13 cellular contexts compared by ENCODE assay signal in the genomic region with DNA sequence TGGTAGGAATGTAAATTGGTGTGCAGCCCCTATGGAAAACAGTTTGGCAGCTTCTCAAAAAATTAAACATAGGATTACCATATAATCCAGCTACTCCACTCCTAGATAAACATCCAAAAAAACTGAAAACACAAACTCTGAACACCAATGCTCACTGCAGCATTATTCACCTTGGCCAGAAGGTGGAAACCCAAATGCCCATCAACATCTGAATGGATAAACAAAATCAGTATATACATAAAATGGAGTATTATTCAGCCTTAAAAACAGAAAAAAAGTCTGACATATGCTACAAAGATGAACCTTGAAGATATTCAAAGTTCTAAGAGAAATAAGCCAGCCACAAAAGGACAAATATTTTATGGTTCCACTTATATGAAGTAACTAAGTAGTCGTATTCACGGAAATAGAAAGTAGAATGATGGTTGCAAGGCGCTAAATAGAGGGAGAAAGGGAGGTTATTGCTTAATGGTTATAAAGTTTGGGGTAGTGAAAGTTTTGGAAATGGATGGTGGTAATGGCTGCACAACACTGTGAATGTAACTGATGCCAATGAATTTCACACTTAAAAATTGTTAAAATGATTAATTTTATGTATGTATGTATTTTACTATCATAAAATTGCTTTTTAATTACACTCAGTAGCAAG. TPM values are rescaled to one million over a fixed set of nuclear protein-coding genes. Genes with fewer than 3 reads are reported as not detected.
DNase-seq lines count a peak whose midpoint lies in the region; ATAC-seq, FAIRE-seq and TF ChIP-seq lines count a peak whose summit lies in the region.
"Had no signal": no experiment of that assay in that cellular context is flagged by ENCODE, and none has a peak within 500 bp of the region (broad histone marks: within the 10 kb centered on the region; RNA-seq: fewer than 3 reads in every experiment).

No MANE protein-coding gene starts in this region.

- no peaks in the 10 kb centered on the region for H3K9me3 Mint-ChIP-seq in brain

- peak overlapping the region in 1 of 5 experiments; percentile 33 for H3K27ac Mint-ChIP-seq in brain

- H3K4me2 ChIP-seq in HepG2 (ENCODE audit: low read depth, low read length), result peak overlapping the region; percentile 94

- DNase-seq in HepG2 (ENCODE audit: low spot score) (no peak), right lobe of liver (no peak), NAMALWA (ENCODE audit: low spot score) (peak; percentile 30), germinal center (ENCODE audit: low spot score) (no peak)
- no peak for DNase-seq in activated effector memory CD4-positive, alpha-beta T cell treated with anti-CD3 and anti-CD28 coated beads, Interleukin-2, amount 50 U/mL, for 16 hours
- DNase-seq: erythroblast; NCI-H1048; NCI-H510A treated with DMSO at 0.1 percent for 48 hours; stimulated activated CD4-positive, alpha-beta T cell treated with anti-CD3 and anti-CD28 coated beads, Interleukin-1b, Interleukin-23, amount 100 ng/mL, for 48 hours had no signal

- BruUV-seq in HepG2 (replicated peaks; lab: Mats Ljungman, UMichigan), result no TSS peak

- H3K79me2 ChIP-seq in HepG2 (ENCODE audit: insufficient read depth, low read length), result peaks cover 70% of the 10 kb centered on the region

- TF ChIP-seq POLR2A in HepG2 (IDR thresholded peaks at IDR 0.05; ENCODE audit: insufficient read depth in 1 of 2, low read depth in 2 of 2, low read length in 2 of 2), result no peak
- TF ChIP-seq POLR2A in right lobe of liver (IDR thresholded peaks at IDR 0.05), result no peak

- H3K4me3 Mint-ChIP-seq in brain, result peak overlapping the region; percentile 17 to 68 (median 30)

- H3K27me3 ChIP-seq in HepG2 (ENCODE audit: control insufficient read depth in 1 of 2, insufficient read depth in 2 of 2, low read length in 2 of 2) (no peaks in the 10 kb centered on the region; a peak in 1 of 5 replicates), right lobe of liver (no peaks in the 10 kb centered on the region)

- no peak for FAIRE-seq in HepG2 (lab: Jason Lieb, UNC)

- 0 out of 2 replicates have a peak, but pooled peaks have one; percentile 16 for TF ChIP-seq RAD21 in HepG2 (CRISPR knock-in tag; IDR thresholded peaks at IDR 0.05)

- 97% methylated on average over 3 of the region's 3 CpGs for WGBS in HepG2 (ENCODE audit: low lambda C conversion rate)
- WGBS in right lobe of liver (ENCODE audit: insufficient coverage, low coverage, low lambda C conversion rate, missing lambda C conversion rate), result 72% methylated on average over 3 of the region's 3 CpGs

- TF ChIP-seq EP300 in HepG2 (IDR thresholded peaks at IDR 0.05; ENCODE audit: low read depth in 2 of 2, low read length in 2 of 2) (no peak), HepG2 (CRISPR knock-in tag; IDR thresholded peaks at IDR 0.05; ENCODE audit: borderline replicate concordance) (no peak)

- TF ChIP-seq CTCF in HepG2 (CRISPR knock-in tag; IDR thresholded peaks at IDR 0.05), result 0 out of 2 replicates have a peak, but pooled peaks have one; percentile 13
- TF ChIP-seq CTCF in right lobe of liver (IDR thresholded peaks at IDR 0.05), result peak in 1 of 4 donors; percentile 12
- TF ChIP-seq CTCF in brain (conservative IDR thresholded peaks at IDR 0.05), result no peak

- CTCF ChIA-PET in HepG2 (lab: Yijun Ruan, JAX; ENCODE audit: low intra/inter-chr PET ratio, low total read pairs), result no interaction called here

- no peak overlapping the region for H2AFZ ChIP-seq in HepG2 (ENCODE audit: low read length)

- peaks cover 45% of the 10 kb centered on the region for H4K20me1 ChIP-seq in HepG2 (ENCODE audit: insufficient read depth, low read length)

- no peak overlapping the region for H3K9ac ChIP-seq in HepG2 (ENCODE audit: insufficient read depth, low read depth, low read length)

- H3K4me1 ChIP-seq in HepG2 (ENCODE audit: insufficient read depth, low read length), result peaks cover 40% of the 10 kb centered on the region
- H3K4me1 ChIP-seq in right lobe of liver, result peaks cover 0 to 21% (median 8%) of the 10 kb centered on the region in 4 donors

- ATAC-seq in HepG2 (no peak), right lobe of liver (no peak), HG02763 (IDR thresholded peaks at IDR 0.05; ENCODE audit: unreplicated experiment) (no peak), GM18870 (IDR thresholded peaks at IDR 0.05; ENCODE audit: unreplicated experiment) (no peak)
- ATAC-seq: Right ventricle myocardium inferior had no signal

- H3K4me3 ChIP-seq in HepG2 (replicated peaks in 1 of 3; ENCODE audit: insufficient read depth in 1 of 3, low read depth in 2 of 3, low read length in 3 of 3), result no peak overlapping the region
- H3K4me3 ChIP-seq in right lobe of liver, result no peak overlapping the region

- intact Hi-C loops in HepG2 (cut with micrococcal nuclease; ENCODE audit: unreplicated experiment) (loop anchor here (2.0 kb wide), 1 partner anchor 18 kb away; a partner anchor contains a TSS), right lobe of liver (cut with DNase I) (no loop called here)

- POLR2A ChIA-PET in HepG2 (lab: Yijun Ruan, JAX), result interaction anchor here (1.1 to 3.8 kb wide), 4 partner anchors 10 to 31 kb away, joined by 3 to 16 read pairs (median 6); a partner anchor contains a TSS

- peaks cover 7 to 33% of the 10 kb centered on the region in 2 experiments for H3K36me3 ChIP-seq in HepG2 (replicated peaks in 1 of 2; ENCODE audit: control insufficient read depth in 1 of 2, insufficient read depth in 2 of 2, low read length in 2 of 2)
- H3K36me3 ChIP-seq in right lobe of liver, result peaks cover 0 to 24% (median 5%) of the 10 kb centered on the region in 4 donors

- peaks cover 6% of the 10 kb centered on the region for H3K27me3 Mint-ChIP-seq in brain

- H3K9me3 ChIP-seq in HepG2 (ENCODE audit: low read length), result no peaks in the 10 kb centered on the region
- no peaks in the 10 kb centered on the region for H3K9me3 ChIP-seq in right lobe of liver

- H3K27ac ChIP-seq in HepG2 (ENCODE audit: extremely low read length, insufficient read depth, low read length) (no peak overlapping the region), right lobe of liver (no peak overlapping the region)

- H3K36me3 Mint-ChIP-seq in brain, result peaks cover 24% of the 10 kb centered on the region

- in situ Hi-C loops in HepG2 (cut with HindIII; ENCODE audit: extremely low pct_ligation_motif_present, low pct_unique_long_range_greater_than_20kb), result no loop called here

- peaks cover 49% of the 10 kb centered on the region for H3K4me1 Mint-ChIP-seq in brain

RNA-seq across cellular contexts. Expression of a gene that starts 4.0 kb away (rescaled TPM):
- total RNA-seq in HepG2 (2016; rRNA removed; fragmentation: Illumina TruSeq; extraction: Trizol), result 42.1 and 58.5 TPM in 2 replicates
- total RNA-seq in HepG2 (2016; cell fraction: cytosol; rRNA removed; fragmentation: Illumina TruSeq; extraction: Trizol; ENCODE audit: low read depth), result 38.4 and 41.0 TPM in 2 replicates
- 39.7 and 57.3 TPM in 2 replicates for total RNA-seq in HepG2 (2016; cell fraction: insoluble cytoplasmic fraction; rRNA removed; fragmentation: Illumina TruSeq; extraction: Trizol)
- total RNA-seq in HepG2 (2016; cell fraction: membrane; rRNA removed; fragmentation: Illumina TruSeq; extraction: Trizol), result 63.2 and 66.3 TPM in 2 replicates
- 70.6 and 78.5 TPM in 2 replicates for total RNA-seq in HepG2 (2016; cell fraction: nucleus; rRNA removed; fragmentation: Illumina TruSeq; extraction: Trizol)
- polyA plus RNA-seq in HepG2 (2011; rRNA removed), result 84.1 and 88.0 TPM in 2 replicates
- 28.9 and 50.3 TPM in 2 replicates for polyA plus RNA-seq in HepG2 (2011; cell fraction: cytosol; rRNA removed)
- 115 and 149 TPM in 2 replicates for polyA plus RNA-seq in HepG2 (2011; cell fraction: nucleus; rRNA removed)
- 126 and 147 TPM in 2 replicates for polyA plus RNA-seq in HepG2 (2012)
- polyA plus RNA-seq in HepG2 (2016; cell fraction: cytosol; fragmentation: Illumina TruSeq; extraction: Trizol; ENCODE audit: low read depth), result 27.2 and 31.3 TPM in 2 replicates
- polyA plus RNA-seq in HepG2 (2016; cell fraction: insoluble cytoplasmic fraction; fragmentation: Illumina TruSeq; extraction: Trizol; ENCODE audit: low read depth), result 105 and 115 TPM in 2 replicates
- polyA plus RNA-seq in HepG2 (2016; cell fraction: membrane; fragmentation: Illumina TruSeq; extraction: Trizol; ENCODE audit: low read depth), result 54.1 and 57.5 TPM in 2 replicates
- 176 and 187 TPM in 2 replicates for polyA plus RNA-seq in HepG2 (2016; cell fraction: nucleus; fragmentation: Illumina TruSeq; extraction: Trizol; ENCODE audit: insufficient read depth, low read depth)
- 13.6 and 19.1 TPM in 2 replicates for polyA minus RNA-seq in HepG2 (2011; rRNA and poly(A)+ RNA removed; ENCODE audit: low replicate concordance)
- polyA minus RNA-seq in HepG2 (2011; cell fraction: cytosol; rRNA and poly(A)+ RNA removed), result 38.1 and 47.9 TPM in 2 replicates
- 131 and 155 TPM in 2 replicates for polyA minus RNA-seq in HepG2 (2011; cell fraction: nucleus; rRNA and poly(A)+ RNA removed)
- 10 to 100 TPM; 19.9 to 31.4 (median 25.0) TPM for total RNA-seq in right lobe of liver
- polyA plus RNA-seq in brain (ENCODE audit: insufficient read depth, low read depth, low replicate concordance), result 83.0 TPM

RNA-seq across cellular contexts. Expression of a gene that starts 18.4 kb away (rescaled TPM):
- total RNA-seq in HepG2 (2016; rRNA removed; fragmentation: Illumina TruSeq; extraction: Trizol) (24.9 and 29.9 TPM in 2 replicates), right lobe of liver (10 to 100 TPM; 17.2 to 38.2 (median 22.6) TPM)
- 8.5 and 9.9 TPM in 2 replicates for total RNA-seq in HepG2 (2016; cell fraction: cytosol; rRNA removed; fragmentation: Illumina TruSeq; extraction: Trizol; ENCODE audit: low read depth)
- total RNA-seq in HepG2 (2016; cell fraction: insoluble cytoplasmic fraction; rRNA removed; fragmentation: Illumina TruSeq; extraction: Trizol), result 23.9 and 28.1 TPM in 2 replicates
- total RNA-seq in HepG2 (2016; cell fraction: membrane; rRNA removed; fragmentation: Illumina TruSeq; extraction: Trizol), result 29.1 and 33.5 TPM in 2 replicates
- 29.1 and 31.2 TPM in 2 replicates for total RNA-seq in HepG2 (2016; cell fraction: nucleus; rRNA removed; fragmentation: Illumina TruSeq; extraction: Trizol)
- polyA plus RNA-seq in HepG2 (2011; rRNA removed) (21.4 and 21.7 TPM in 2 replicates), brain (ENCODE audit: insufficient read depth, low read depth, low replicate concordance) (4.4 TPM)
- 15.0 and 17.3 TPM in 2 replicates for polyA plus RNA-seq in HepG2 (2011; cell fraction: cytosol; rRNA removed)
- polyA plus RNA-seq in HepG2 (2011; cell fraction: nucleus; rRNA removed), result 8.2 and 9.1 TPM in 2 replicates
- polyA plus RNA-seq in HepG2 (2012), result 31.3 and 32.1 TPM in 2 replicates
- polyA plus RNA-seq in HepG2 (2016; cell fraction: cytosol; fragmentation: Illumina TruSeq; extraction: Trizol; ENCODE audit: low read depth), result 11.4 and 15.3 TPM in 2 replicates
- 31.7 and 32.1 TPM in 2 replicates for polyA plus RNA-seq in HepG2 (2016; cell fraction: insoluble cytoplasmic fraction; fragmentation: Illumina TruSeq; extraction: Trizol; ENCODE audit: low read depth)
- polyA plus RNA-seq in HepG2 (2016; cell fraction: membrane; fragmentation: Illumina TruSeq; extraction: Trizol; ENCODE audit: low read depth), result 26.6 and 31.9 TPM in 2 replicates
- 37.2 and 42.7 TPM in 2 replicates for polyA plus RNA-seq in HepG2 (2016; cell fraction: nucleus; fragmentation: Illumina TruSeq; extraction: Trizol; ENCODE audit: insufficient read depth, low read depth)
- 3.5 and 28.2 TPM in 2 replicates for polyA minus RNA-seq in HepG2 (2011; rRNA and poly(A)+ RNA removed; ENCODE audit: low replicate concordance)
- 22.5 and 22.8 TPM in 2 replicates for polyA minus RNA-seq in HepG2 (2011; cell fraction: cytosol; rRNA and poly(A)+ RNA removed)
- polyA minus RNA-seq in HepG2 (2011; cell fraction: nucleus; rRNA and poly(A)+ RNA removed), result 18.4 and 18.8 TPM in 2 replicates

RNA-seq across cellular contexts. Expression of a gene that starts 18.5 kb away (rescaled TPM):
- total RNA-seq in HepG2 (2016; rRNA removed; fragmentation: Illumina TruSeq; extraction: Trizol) (10.0 and 34.1 TPM in 2 replicates), right lobe of liver (10 to 100 TPM in 5 of 6 experiments, 1 to 10 TPM in 1; 8.2 to 26.8 (median 12.7) TPM)
- 45.3 and 45.5 TPM in 2 replicates for total RNA-seq in HepG2 (2016; cell fraction: cytosol; rRNA removed; fragmentation: Illumina TruSeq; extraction: Trizol; ENCODE audit: low read depth)
- total RNA-seq in HepG2 (2016; cell fraction: insoluble cytoplasmic fraction; rRNA removed; fragmentation: Illumina TruSeq; extraction: Trizol), result 9.2 and 32.8 TPM in 2 replicates
- total RNA-seq in HepG2 (2016; cell fraction: membrane; rRNA removed; fragmentation: Illumina TruSeq; extraction: Trizol), result 22.5 and 24.3 TPM in 2 replicates
- 87.3 and 93.1 TPM in 2 replicates for total RNA-seq in HepG2 (2016; cell fraction: nucleus; rRNA removed; fragmentation: Illumina TruSeq; extraction: Trizol)
- polyA plus RNA-seq in HepG2 (2011; rRNA removed) (80.3 and 95.6 TPM in 2 replicates), brain (ENCODE audit: insufficient read depth, low read depth, low replicate concordance) (3.0 TPM)
- polyA plus RNA-seq in HepG2 (2011; cell fraction: cytosol; rRNA removed), result 17.7 and 20.8 TPM in 2 replicates
- 789 and 902 TPM in 2 replicates for polyA plus RNA-seq in HepG2 (2011; cell fraction: nucleus; rRNA removed)
- polyA plus RNA-seq in HepG2 (2012), result 44.5 and 48.4 TPM in 2 replicates
- 0.87 and 1.0 TPM in 2 replicates for polyA plus RNA-seq in HepG2 (2016; cell fraction: cytosol; fragmentation: Illumina TruSeq; extraction: Trizol; ENCODE audit: low read depth)
- polyA plus RNA-seq in HepG2 (2016; cell fraction: insoluble cytoplasmic fraction; fragmentation: Illumina TruSeq; extraction: Trizol; ENCODE audit: low read depth), result 5.7 and 6.2 TPM in 2 replicates
- polyA plus RNA-seq in HepG2 (2016; cell fraction: membrane; fragmentation: Illumina TruSeq; extraction: Trizol; ENCODE audit: low read depth), result 2.3 TPM in 2 replicates
- 145 and 151 TPM in 2 replicates for polyA plus RNA-seq in HepG2 (2016; cell fraction: nucleus; fragmentation: Illumina TruSeq; extraction: Trizol; ENCODE audit: insufficient read depth, low read depth)
- polyA minus RNA-seq in HepG2 (2011; rRNA and poly(A)+ RNA removed; ENCODE audit: low replicate concordance), result 26.5 and 83.9 TPM in 2 replicates
- polyA minus RNA-seq in HepG2 (2011; cell fraction: cytosol; rRNA and poly(A)+ RNA removed), result 13.1 and 17.6 TPM in 2 replicates
- 330 and 337 TPM in 2 replicates for polyA minus RNA-seq in HepG2 (2011; cell fraction: nucleus; rRNA and poly(A)+ RNA removed)

RNA-seq across cellular contexts. Expression of a gene that starts 31.0 kb away (rescaled TPM):
- total RNA-seq in HepG2 (2016; rRNA removed; fragmentation: Illumina TruSeq; extraction: Trizol) (3.1 and 4.3 TPM in 2 replicates), right lobe of liver (under 1 TPM; 0.43 to 0.82 (median 0.68) TPM)
- total RNA-seq in HepG2 (2016; cell fraction: cytosol; rRNA removed; fragmentation: Illumina TruSeq; extraction: Trizol; ENCODE audit: low read depth), result 1.7 and 1.9 TPM in 2 replicates
- total RNA-seq in HepG2 (2016; cell fraction: insoluble cytoplasmic fraction; rRNA removed; fragmentation: Illumina TruSeq; extraction: Trizol), result 3.0 and 4.1 TPM in 2 replicates
- total RNA-seq in HepG2 (2016; cell fraction: membrane; rRNA removed; fragmentation: Illumina TruSeq; extraction: Trizol), result 4.9 and 5.8 TPM in 2 replicates
- total RNA-seq in HepG2 (2016; cell fraction: nucleus; rRNA removed; fragmentation: Illumina TruSeq; extraction: Trizol), result 6.6 and 7.6 TPM in 2 replicates
- polyA plus RNA-seq in HepG2 (2011; rRNA removed) (1.7 and 2.1 TPM in 2 replicates), brain (ENCODE audit: insufficient read depth, low read depth, low replicate concordance) (1.6 TPM)
- polyA plus RNA-seq in HepG2 (2011; cell fraction: cytosol; rRNA removed), result 1.1 TPM in 2 replicates
- polyA plus RNA-seq in HepG2 (2011; cell fraction: nucleus; rRNA removed), result 2.6 and 3.0 TPM in 2 replicates
- polyA plus RNA-seq in HepG2 (2012), result 6.2 and 8.3 TPM in 2 replicates
- polyA plus RNA-seq in HepG2 (2016; cell fraction: cytosol; fragmentation: Illumina TruSeq; extraction: Trizol; ENCODE audit: low read depth), result 1.8 and 2.2 TPM in 2 replicates
- 3.8 and 4.0 TPM in 2 replicates for polyA plus RNA-seq in HepG2 (2016; cell fraction: insoluble cytoplasmic fraction; fragmentation: Illumina TruSeq; extraction: Trizol; ENCODE audit: low read depth)
- polyA plus RNA-seq in HepG2 (2016; cell fraction: membrane; fragmentation: Illumina TruSeq; extraction: Trizol; ENCODE audit: low read depth), result 5.3 and 5.7 TPM in 2 replicates
- polyA plus RNA-seq in HepG2 (2016; cell fraction: nucleus; fragmentation: Illumina TruSeq; extraction: Trizol; ENCODE audit: insufficient read depth, low read depth), result 10.1 and 11.1 TPM in 2 replicates
- polyA minus RNA-seq in HepG2 (2011; rRNA and poly(A)+ RNA removed; ENCODE audit: low replicate concordance), result 0.30 and 0.36 TPM in 2 replicates
- 0.30 and 1.1 TPM in 2 replicates for polyA minus RNA-seq in HepG2 (2011; cell fraction: cytosol; rRNA and poly(A)+ RNA removed)
- 5.0 and 5.8 TPM in 2 replicates for polyA minus RNA-seq in HepG2 (2011; cell fraction: nucleus; rRNA and poly(A)+ RNA removed)

RNA-seq across cellular contexts. Expression of a gene that starts 31.1 kb away (rescaled TPM):
- 8.4 and 10.7 TPM in 2 replicates for total RNA-seq in HepG2 (2016; rRNA removed; fragmentation: Illumina TruSeq; extraction: Trizol)
- total RNA-seq in HepG2 (2016; cell fraction: cytosol; rRNA removed; fragmentation: Illumina TruSeq; extraction: Trizol; ENCODE audit: low read depth), result 5.5 and 7.1 TPM in 2 replicates
- total RNA-seq in HepG2 (2016; cell fraction: insoluble cytoplasmic fraction; rRNA removed; fragmentation: Illumina TruSeq; extraction: Trizol), result 7.1 and 13.2 TPM in 2 replicates
- total RNA-seq in HepG2 (2016; cell fraction: membrane; rRNA removed; fragmentation: Illumina TruSeq; extraction: Trizol), result 7.3 and 7.5 TPM in 2 replicates
- 16.6 and 17.0 TPM in 2 replicates for total RNA-seq in HepG2 (2016; cell fraction: nucleus; rRNA removed; fragmentation: Illumina TruSeq; extraction: Trizol)
- 8.8 and 11.6 TPM in 2 replicates for polyA plus RNA-seq in HepG2 (2011; rRNA removed)
- polyA plus RNA-seq in HepG2 (2011; cell fraction: cytosol; rRNA removed), result 6.1 and 7.4 TPM in 2 replicates
- polyA plus RNA-seq in HepG2 (2011; cell fraction: nucleus; rRNA removed), result 35.0 and 45.3 TPM in 2 replicates
- 7.7 and 8.9 TPM in 2 replicates for polyA plus RNA-seq in HepG2 (2012)
- 1.9 and 2.2 TPM in 2 replicates for polyA plus RNA-seq in HepG2 (2016; cell fraction: cytosol; fragmentation: Illumina TruSeq; extraction: Trizol; ENCODE audit: low read depth)
- polyA plus RNA-seq in HepG2 (2016; cell fraction: insoluble cytoplasmic fraction; fragmentation: Illumina TruSeq; extraction: Trizol; ENCODE audit: low read depth), result 4.8 and 5.9 TPM in 2 replicates
- 2.4 and 3.3 TPM in 2 replicates for polyA plus RNA-seq in HepG2 (2016; cell fraction: membrane; fragmentation: Illumina TruSeq; extraction: Trizol; ENCODE audit: low read depth)
- polyA plus RNA-seq in HepG2 (2016; cell fraction: nucleus; fragmentation: Illumina TruSeq; extraction: Trizol; ENCODE audit: insufficient read depth, low read depth), result 28.4 and 29.0 TPM in 2 replicates
- 6.3 TPM in 2 replicates for polyA minus RNA-seq in HepG2 (2011; rRNA and poly(A)+ RNA removed; ENCODE audit: low replicate concordance)
- 2.4 and 4.4 TPM in 2 replicates for polyA minus RNA-seq in HepG2 (2011; cell fraction: cytosol; rRNA and poly(A)+ RNA removed)
- 10.9 and 14.3 TPM in 2 replicates for polyA minus RNA-seq in HepG2 (2011; cell fraction: nucleus; rRNA and poly(A)+ RNA removed)
- 10 to 100 TPM; 11.1 to 24.4 (median 15.2) TPM for total RNA-seq in right lobe of liver
- polyA plus RNA-seq in brain (ENCODE audit: insufficient read depth, low read depth, low replicate concordance), result 11.0 TPM
